1 cellular context compared by ENCODE assay signal in the genomic region with DNA sequence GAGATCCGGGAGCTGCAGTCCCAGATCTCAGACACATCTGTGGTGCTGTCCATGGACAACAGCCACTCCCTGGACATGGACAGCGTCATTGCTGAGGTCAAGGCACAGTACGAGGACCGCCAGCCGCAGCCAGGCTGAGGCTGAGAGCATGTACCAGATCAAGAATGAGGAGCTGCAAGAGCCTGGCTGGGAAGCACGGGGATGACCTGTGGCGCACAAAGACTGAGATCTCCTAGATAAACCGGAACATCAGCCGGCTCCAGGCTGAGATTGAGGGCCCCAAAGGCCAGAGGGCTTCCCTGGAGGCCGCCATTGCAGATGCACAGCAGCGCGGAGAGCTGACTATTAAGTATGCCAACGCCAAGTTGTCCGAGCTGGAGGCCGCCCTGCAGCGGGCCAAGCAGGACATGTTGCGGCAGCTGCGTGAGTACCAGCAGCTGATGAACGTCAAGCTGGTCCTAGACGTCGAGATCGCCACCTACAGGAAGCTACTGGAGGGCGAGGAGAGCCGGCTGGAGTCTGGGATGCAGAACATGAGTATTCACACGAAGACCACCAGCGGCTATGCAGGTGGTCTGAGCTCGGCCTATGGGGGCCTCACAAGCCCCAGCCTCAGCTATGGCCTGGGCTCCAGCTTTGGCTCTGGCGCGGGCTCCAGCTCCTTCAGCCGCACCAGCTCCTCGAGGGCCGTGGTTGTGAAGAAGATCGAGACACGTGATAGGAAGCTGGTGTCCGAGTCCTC.
A peak's percentile ranks its signal among the peaks of the same experiment; 100 is the strongest.
TF ChIP-seq lines count a peak whose summit lies in the region.

No MANE protein-coding gene starts in this region.

TF ChIP-seq in HepG2, 621 proteins besides CTCF, POLR2A, EP300 and RAD21 (continued from another document and continues in another):
- TF ChIP-seq SATB2 (CRISPR knock-in tag; IDR thresholded peaks at IDR 0.05) (no peak), RXRA (CRISPR knock-in tag; IDR thresholded peaks at IDR 0.05) (peak; percentile 58; the same call in 1 of the 2 replicates), ZNF441 (CRISPR knock-in tag; IDR thresholded peaks at IDR 0.05; ENCODE audit: borderline replicate concordance) (no peak), SRSF4 (IDR thresholded peaks at IDR 0.05; ENCODE audit: low read depth, low read length, poor library complexity, severe bottlenecking) (no peak), SOX5 (CRISPR knock-in tag; IDR thresholded peaks at IDR 0.05; ENCODE audit: borderline replicate concordance) (0 out of 2 replicates have a peak, but pooled peaks have one; percentile 8), REPIN1 (CRISPR knock-in tag; IDR thresholded peaks at IDR 0.05; ENCODE audit: borderline replicate concordance, low read depth) (peak; percentile 57; the same call in 1 of the 2 replicates), ZNF331 (CRISPR knock-in tag; IDR thresholded peaks at IDR 0.05) (peak; percentile 38; the same call in 1 of the 2 replicates), SMYD3 (CRISPR knock-in tag; IDR thresholded peaks at IDR 0.05) (no peak), HDAC2 (CRISPR knock-in tag; IDR thresholded peaks at IDR 0.05) (0 out of 2 replicates have a peak, but pooled peaks have one; percentile 26), SP4 (CRISPR knock-in tag; IDR thresholded peaks at IDR 0.05) (no peak), NFE2L1 (CRISPR knock-in tag; IDR thresholded peaks at IDR 0.05; ENCODE audit: borderline replicate concordance) (no peak), ZNF768 (CRISPR knock-in tag; IDR thresholded peaks at IDR 0.05) (peak; percentile 32; the same call in 1 of the 2 replicates), HIVEP1 (CRISPR knock-in tag; IDR thresholded peaks at IDR 0.05) (no peak), GABPB1 (CRISPR knock-in tag; IDR thresholded peaks at IDR 0.05) (peak; percentile 32; the same call in 1 of the 2 replicates), PHF21A (CRISPR knock-in tag; IDR thresholded peaks at IDR 0.05) (no peak), ZFYVE20 (CRISPR knock-in tag; IDR thresholded peaks at IDR 0.05; ENCODE audit: borderline replicate concordance, low read depth) (no peak), CEBPG (CRISPR knock-in tag; IDR thresholded peaks at IDR 0.05) (0 out of 2 replicates have a peak, but pooled peaks have one; percentile 10), ARNTL (CRISPR knock-in tag; IDR thresholded peaks at IDR 0.05) (no peak), SMC3 (IDR thresholded peaks at IDR 0.05; ENCODE audit: low read length) (peak; percentile 53), ZNF530 (CRISPR knock-in tag; IDR thresholded peaks at IDR 0.05; ENCODE audit: low read depth) (no peak), NFKBIZ (CRISPR knock-in tag; IDR thresholded peaks at IDR 0.05) (0 out of 2 replicates have a peak, but pooled peaks have one; percentile 43), ZFX (CRISPR knock-in tag; IDR thresholded peaks at IDR 0.05; ENCODE audit: low read depth) (peak; percentile 59; the same call in 1 of the 2 replicates), RARG (CRISPR knock-in tag; IDR thresholded peaks at IDR 0.05; ENCODE audit: low read depth) (no peak), ZNF572 (CRISPR knock-in tag; IDR thresholded peaks at IDR 0.05) (0 out of 2 replicates have a peak, but pooled peaks have one; percentile 54), NFE2L2 (IDR thresholded peaks at IDR 0.05; ENCODE audit: low read length) (no peak), KLF9 (CRISPR knock-in tag; IDR thresholded peaks at IDR 0.05; ENCODE audit: low read depth) (no peak), ZNF3 (CRISPR knock-in tag; IDR thresholded peaks at IDR 0.05) (no peak)
- TF ChIP-seq, protein P1, sequence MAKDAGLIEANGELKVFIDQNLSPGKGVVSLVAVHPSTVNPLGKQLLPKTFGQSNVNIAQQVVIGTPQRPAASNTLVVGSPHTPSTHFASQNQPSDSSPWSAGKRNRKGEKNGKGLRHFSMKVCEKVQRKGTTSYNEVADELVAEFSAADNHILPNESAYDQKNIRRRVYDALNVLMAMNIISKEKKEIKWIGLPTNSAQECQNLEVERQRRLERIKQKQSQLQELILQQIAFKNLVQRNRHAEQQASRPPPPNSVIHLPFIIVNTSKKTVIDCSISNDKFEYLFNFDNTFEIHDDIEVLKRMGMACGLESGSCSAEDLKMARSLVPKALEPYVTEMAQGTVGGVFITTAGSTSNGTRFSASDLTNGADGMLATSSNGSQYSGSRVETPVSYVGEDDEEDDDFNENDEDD (CRISPR knock-in tag; IDR thresholded peaks at IDR 0.05; ENCODE audit: borderline replicate concordance), result 0 out of 2 replicates have a peak, but pooled peaks have one; percentile 26
- TF ChIP-seq, protein P2, sequence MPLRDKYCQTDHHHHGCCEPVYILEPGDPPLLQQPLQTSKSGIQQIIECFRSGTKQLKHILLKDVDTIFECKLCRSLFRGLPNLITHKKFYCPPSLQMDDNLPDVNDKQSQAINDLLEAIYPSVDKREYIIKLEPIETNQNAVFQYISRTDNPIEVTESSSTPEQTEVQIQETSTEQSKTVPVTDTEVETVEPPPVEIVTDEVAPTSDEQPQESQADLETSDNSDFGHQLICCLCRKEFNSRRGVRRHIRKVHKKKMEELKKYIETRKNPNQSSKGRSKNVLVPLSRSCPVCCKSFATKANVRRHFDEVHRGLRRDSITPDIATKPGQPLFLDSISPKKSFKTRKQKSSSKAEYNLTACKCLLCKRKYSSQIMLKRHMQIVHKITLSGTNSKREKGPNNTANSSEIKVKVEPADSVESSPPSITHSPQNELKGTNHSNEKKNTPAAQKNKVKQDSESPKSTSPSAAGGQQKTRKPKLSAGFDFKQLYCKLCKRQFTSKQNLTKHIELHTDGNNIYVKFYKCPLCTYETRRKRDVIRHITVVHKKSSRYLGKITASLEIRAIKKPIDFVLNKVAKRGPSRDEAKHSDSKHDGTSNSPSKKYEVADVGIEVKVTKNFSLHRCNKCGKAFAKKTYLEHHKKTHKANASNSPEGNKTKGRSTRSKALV (CRISPR knock-in tag; IDR thresholded peaks at IDR 0.05), result no peak
- TF ChIP-seq, protein P3, sequence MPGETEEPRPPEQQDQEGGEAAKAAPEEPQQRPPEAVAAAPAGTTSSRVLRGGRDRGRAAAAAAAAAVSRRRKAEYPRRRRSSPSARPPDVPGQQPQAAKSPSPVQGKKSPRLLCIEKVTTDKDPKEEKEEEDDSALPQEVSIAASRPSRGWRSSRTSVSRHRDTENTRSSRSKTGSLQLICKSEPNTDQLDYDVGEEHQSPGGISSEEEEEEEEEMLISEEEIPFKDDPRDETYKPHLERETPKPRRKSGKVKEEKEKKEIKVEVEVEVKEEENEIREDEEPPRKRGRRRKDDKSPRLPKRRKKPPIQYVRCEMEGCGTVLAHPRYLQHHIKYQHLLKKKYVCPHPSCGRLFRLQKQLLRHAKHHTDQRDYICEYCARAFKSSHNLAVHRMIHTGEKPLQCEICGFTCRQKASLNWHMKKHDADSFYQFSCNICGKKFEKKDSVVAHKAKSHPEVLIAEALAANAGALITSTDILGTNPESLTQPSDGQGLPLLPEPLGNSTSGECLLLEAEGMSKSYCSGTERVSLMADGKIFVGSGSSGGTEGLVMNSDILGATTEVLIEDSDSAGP (CRISPR knock-in tag; IDR thresholded peaks at IDR 0.05; ENCODE audit: borderline replicate concordance), result peak; percentile 70
- TF ChIP-seq, protein P4, sequence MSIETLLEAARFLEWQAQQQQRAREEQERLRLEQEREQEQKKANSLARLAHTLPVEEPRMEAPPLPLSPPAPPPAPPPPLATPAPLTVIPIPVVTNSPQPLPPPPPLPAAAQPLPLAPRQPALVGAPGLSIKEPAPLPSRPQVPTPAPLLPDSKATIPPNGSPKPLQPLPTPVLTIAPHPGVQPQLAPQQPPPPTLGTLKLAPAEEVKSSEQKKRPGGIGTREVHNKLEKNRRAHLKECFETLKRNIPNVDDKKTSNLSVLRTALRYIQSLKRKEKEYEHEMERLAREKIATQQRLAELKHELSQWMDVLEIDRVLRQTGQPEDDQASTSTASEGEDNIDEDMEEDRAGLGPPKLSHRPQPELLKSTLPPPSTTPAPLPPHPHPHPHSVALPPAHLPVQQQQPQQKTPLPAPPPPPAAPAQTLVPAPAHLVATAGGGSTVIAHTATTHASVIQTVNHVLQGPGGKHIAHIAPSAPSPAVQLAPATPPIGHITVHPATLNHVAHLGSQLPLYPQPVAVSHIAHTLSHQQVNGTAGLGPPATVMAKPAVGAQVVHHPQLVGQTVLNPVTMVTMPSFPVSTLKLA (IDR thresholded peaks at IDR 0.05), result no peak
- TF ChIP-seq, protein P5, sequence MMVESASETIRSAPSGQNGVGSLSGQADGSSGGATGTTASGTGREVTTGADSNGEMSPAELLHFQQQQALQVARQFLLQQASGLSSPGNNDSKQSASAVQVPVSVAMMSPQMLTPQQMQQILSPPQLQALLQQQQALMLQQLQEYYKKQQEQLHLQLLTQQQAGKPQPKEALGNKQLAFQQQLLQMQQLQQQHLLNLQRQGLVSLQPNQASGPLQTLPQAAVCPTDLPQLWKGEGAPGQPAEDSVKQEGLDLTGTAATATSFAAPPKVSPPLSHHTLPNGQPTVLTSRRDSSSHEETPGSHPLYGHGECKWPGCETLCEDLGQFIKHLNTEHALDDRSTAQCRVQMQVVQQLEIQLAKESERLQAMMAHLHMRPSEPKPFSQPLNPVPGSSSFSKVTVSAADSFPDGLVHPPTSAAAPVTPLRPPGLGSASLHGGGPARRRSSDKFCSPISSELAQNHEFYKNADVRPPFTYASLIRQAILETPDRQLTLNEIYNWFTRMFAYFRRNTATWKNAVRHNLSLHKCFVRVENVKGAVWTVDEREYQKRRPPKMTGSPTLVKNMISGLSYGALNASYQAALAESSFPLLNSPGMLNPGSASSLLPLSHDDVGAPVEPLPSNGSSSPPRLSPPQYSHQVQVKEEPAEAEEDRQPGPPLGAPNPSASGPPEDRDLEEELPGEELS (CRISPR knock-in tag; IDR thresholded peaks at IDR 0.05), result 0 out of 2 replicates have a peak, but pooled peaks have one; percentile 18
- TF ChIP-seq, protein P6, sequence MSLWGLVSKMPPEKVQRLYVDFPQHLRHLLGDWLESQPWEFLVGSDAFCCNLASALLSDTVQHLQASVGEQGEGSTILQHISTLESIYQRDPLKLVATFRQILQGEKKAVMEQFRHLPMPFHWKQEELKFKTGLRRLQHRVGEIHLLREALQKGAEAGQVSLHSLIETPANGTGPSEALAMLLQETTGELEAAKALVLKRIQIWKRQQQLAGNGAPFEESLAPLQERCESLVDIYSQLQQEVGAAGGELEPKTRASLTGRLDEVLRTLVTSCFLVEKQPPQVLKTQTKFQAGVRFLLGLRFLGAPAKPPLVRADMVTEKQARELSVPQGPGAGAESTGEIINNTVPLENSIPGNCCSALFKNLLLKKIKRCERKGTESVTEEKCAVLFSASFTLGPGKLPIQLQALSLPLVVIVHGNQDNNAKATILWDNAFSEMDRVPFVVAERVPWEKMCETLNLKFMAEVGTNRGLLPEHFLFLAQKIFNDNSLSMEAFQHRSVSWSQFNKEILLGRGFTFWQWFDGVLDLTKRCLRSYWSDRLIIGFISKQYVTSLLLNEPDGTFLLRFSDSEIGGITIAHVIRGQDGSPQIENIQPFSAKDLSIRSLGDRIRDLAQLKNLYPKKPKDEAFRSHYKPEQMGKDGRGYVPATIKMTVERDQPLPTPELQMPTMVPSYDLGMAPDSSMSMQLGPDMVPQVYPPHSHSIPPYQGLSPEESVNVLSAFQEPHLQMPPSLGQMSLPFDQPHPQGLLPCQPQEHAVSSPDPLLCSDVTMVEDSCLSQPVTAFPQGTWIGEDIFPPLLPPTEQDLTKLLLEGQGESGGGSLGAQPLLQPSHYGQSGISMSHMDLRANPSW (CRISPR knock-in tag; IDR thresholded peaks at IDR 0.05; ENCODE audit: borderline replicate concordance), result no peak
- TF ChIP-seq, protein P7, sequence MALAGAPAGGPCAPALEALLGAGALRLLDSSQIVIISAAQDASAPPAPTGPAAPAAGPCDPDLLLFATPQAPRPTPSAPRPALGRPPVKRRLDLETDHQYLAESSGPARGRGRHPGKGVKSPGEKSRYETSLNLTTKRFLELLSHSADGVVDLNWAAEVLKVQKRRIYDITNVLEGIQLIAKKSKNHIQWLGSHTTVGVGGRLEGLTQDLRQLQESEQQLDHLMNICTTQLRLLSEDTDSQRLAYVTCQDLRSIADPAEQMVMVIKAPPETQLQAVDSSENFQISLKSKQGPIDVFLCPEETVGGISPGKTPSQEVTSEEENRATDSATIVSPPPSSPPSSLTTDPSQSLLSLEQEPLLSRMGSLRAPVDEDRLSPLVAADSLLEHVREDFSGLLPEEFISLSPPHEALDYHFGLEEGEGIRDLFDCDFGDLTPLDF (CRISPR knock-in tag; IDR thresholded peaks at IDR 0.05), result no peak
- TF ChIP-seq, protein P8, sequence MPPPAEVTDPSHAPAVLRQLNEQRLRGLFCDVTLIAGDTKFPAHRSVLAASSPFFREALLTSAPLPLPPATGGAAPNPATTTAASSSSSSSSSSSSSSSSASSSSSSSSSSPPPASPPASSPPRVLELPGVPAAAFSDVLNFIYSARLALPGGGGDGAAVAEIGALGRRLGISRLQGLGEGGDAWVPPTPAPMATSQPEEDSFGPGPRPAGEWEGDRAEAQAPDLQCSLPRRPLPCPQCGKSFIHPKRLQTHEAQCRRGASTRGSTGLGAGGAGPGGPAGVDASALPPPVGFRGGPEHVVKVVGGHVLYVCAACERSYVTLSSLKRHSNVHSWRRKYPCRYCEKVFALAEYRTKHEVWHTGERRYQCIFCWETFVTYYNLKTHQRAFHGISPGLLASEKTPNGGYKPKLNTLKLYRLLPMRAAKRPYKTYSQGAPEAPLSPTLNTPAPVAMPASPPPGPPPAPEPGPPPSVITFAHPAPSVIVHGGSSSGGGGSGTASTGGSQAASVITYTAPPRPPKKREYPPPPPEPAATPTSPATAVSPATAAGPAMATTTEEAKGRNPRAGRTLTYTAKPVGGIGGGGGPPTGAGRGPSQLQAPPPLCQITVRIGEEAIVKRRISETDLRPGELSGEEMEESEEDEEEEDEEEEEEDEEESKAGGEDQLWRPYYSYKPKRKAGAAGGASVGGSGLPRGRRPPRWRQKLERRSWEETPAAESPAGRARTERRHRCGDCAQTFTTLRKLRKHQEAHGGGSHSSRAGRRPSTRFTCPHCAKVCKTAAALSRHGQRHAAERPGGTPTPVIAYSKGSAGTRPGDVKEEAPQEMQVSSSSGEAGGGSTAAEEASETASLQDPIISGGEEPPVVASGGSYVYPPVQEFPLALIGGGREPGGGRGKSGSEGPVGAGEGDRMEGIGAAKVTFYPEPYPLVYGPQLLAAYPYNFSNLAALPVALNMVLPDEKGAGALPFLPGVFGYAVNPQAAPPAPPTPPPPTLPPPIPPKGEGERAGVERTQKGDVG (CRISPR knock-in tag; IDR thresholded peaks at IDR 0.05; ENCODE audit: borderline replicate concordance), result no peak
